23 cellular contexts compared by ENCODE assay signal in genomic region chr3:144549161-144549560, GRCh38.
DNase-seq lines count a peak whose midpoint lies in the region; ATAC-seq and TF ChIP-seq lines count a peak whose summit lies in the region.
"Had no signal": no experiment of that assay in that cellular context is flagged by ENCODE, and none has a peak within 500 bp of the region (broad histone marks: within the 10 kb centered on the region; RNA-seq: fewer than 3 reads in every experiment).

No MANE protein-coding gene starts in this region.

- H3K27me3 ChIP-seq in GM23338 (ENCODE audit: insufficient read depth) (no peaks in the 10 kb centered on the region), HUES64 (ENCODE audit: insufficient read depth, low read length) (no peaks in the 10 kb centered on the region)
- H3K27me3 ChIP-seq: ascending aorta had no signal

- H3K9me3 ChIP-seq in HUES64 (ENCODE audit: insufficient read depth, low read depth, low read length), result no peaks in the 10 kb centered on the region
- H3K9me3 ChIP-seq: ascending aorta had no signal

- H3K27ac Mint-ChIP-seq in GM23338 (peak overlapping the region; percentile 89), osteocyte (ENCODE audit: unreplicated experiment) (no peak overlapping the region)
- H3K27ac Mint-ChIP-seq: activated CD8-positive, alpha-beta T cell treated with anti-CD3 and anti-CD28 coated beads, Interleukin-2, amount 10 ng/mL, durations not matched to agents 7 days and 5 days; activated T-cell treated with anti-CD3 and anti-CD28 coated beads, Interleukin-2, amount 50 U/mL, for 24 hours; CD4-positive, alpha-beta T cell; type B pancreatic cell had no signal

- H3K4me1 ChIP-seq in GM23338 (ENCODE audit: insufficient read depth) (peaks cover 40% of the 10 kb centered on the region), HUES64 (ENCODE audit: insufficient read depth, low read length) (peaks cover 40% of the 10 kb centered on the region)
- H3K4me1 ChIP-seq: ascending aorta had no signal

- no peak overlapping the region for H3K9ac ChIP-seq in HUES64 (ENCODE audit: low read depth, low read length)

- in situ Hi-C loops in GM13977 (cut with MboI; ENCODE audit: low pct_unique_long_range_greater_than_20kb, low sequenced_read_pairs, unreplicated experiment), result no loop called here

- H3K27me3 Mint-ChIP-seq in GM23338 (ENCODE audit: insufficient read depth, low read depth, poor library complexity) (no peaks in the 10 kb centered on the region), osteocyte (ENCODE audit: unreplicated experiment) (no peaks in the 10 kb centered on the region)
- H3K27me3 Mint-ChIP-seq: activated T-cell treated with anti-CD3 and anti-CD28 coated beads, Interleukin-2, amount 50 U/mL, for 24 hours; CD4-positive, alpha-beta T cell; central memory CD8-positive, alpha-beta T cell; type B pancreatic cell had no signal

- TF ChIP-seq CTCF in GM23338 (conservative IDR thresholded peaks at IDR 0.05; ENCODE audit: low read depth in 2 of 2) (no peak), GM13977 (IDR thresholded peaks at IDR 0.05; ENCODE audit: extremely low read depth, insufficient read depth, missing control alignments) (no peak), osteocyte (IDR thresholded peaks at IDR 0.05) (no peak)

- H3K4me3 ChIP-seq in GM23338 (peak overlapping the region; percentile 8; the same call in 1 of the 2 replicates), HUES64 (ENCODE audit: low read length) (0 out of 2 replicates have a peak overlapping the region, but pooled peaks have one; percentile 19)
- H3K4me3 ChIP-seq: ascending aorta had no signal

- H3K79me2 ChIP-seq in GM23338 (replicated peaks; ENCODE audit: insufficient read depth), result no peaks in the 10 kb centered on the region

- H3K36me3 ChIP-seq in GM23338 (ENCODE audit: insufficient read depth), result no peaks in the 10 kb centered on the region
- no peaks in the 10 kb centered on the region for H3K36me3 ChIP-seq in HUES64 (ENCODE audit: insufficient read depth, low read length)
- H3K36me3 ChIP-seq: ascending aorta had no signal

- H3K9me3 Mint-ChIP-seq in GM23338 (no peaks in the 10 kb centered on the region), osteocyte (ENCODE audit: unreplicated experiment) (no peaks in the 10 kb centered on the region)
- H3K9me3 Mint-ChIP-seq: activated T-cell treated with anti-CD3 and anti-CD28 coated beads, Interleukin-2, amount 50 U/mL, for 24 hours; CD4-positive, alpha-beta T cell; central memory CD8-positive, alpha-beta T cell; type B pancreatic cell had no signal

- H3K4me3 Mint-ChIP-seq in GM23338 (peak overlapping the region; percentile 53), osteocyte (ENCODE audit: unreplicated experiment) (no peak overlapping the region)
- H3K4me3 Mint-ChIP-seq: activated CD8-positive, alpha-beta T cell treated with anti-CD3 and anti-CD28 coated beads, Interleukin-2, amount 10 ng/mL, durations not matched to agents 7 days and 5 days; activated T-cell treated with anti-CD3 and anti-CD28 coated beads, Interleukin-2, amount 50 U/mL, for 24 hours; CD4-positive, alpha-beta T cell; central memory CD8-positive, alpha-beta T cell; type B pancreatic cell had no signal

- peak; percentile 74 for DNase-seq in GM23338 (ENCODE audit: low spot score)
- DNase-seq in amniotic epithelial cell (ENCODE audit: low read depth), result peak; percentile 1
- DNase-seq in left kidney (ENCODE audit: low read depth, low spot score), result peak; percentile 75
- no peak for DNase-seq in GM13977 (ENCODE audit: low spot score)
- no peak for DNase-seq in osteocyte (ENCODE audit: extremely low spot score, unreplicated experiment)
- DNase-seq: activated CD8-positive, alpha-beta T cell treated with anti-CD3 and anti-CD28 coated beads, Interleukin-2, amount 10 ng/mL, durations not matched to agents 7 days and 5 days; activated naive CD4-positive, alpha-beta T cell treated with Interleukin-2 at 50 U/mL for 16 hours; activated T-cell treated with anti-CD3 and anti-CD28 coated beads, Interleukin-2, amount 50 U/mL, for 24 hours; CD4-positive, alpha-beta T cell; DMS153; HCEC 1CT; NCI-H1436 treated with DMSO at 0.1 percent for 48 hours; NCI-H345; retina; T1000 had no signal

- H3K27ac ChIP-seq in GM23338 (ENCODE audit: low read depth) (peak overlapping the region; percentile 53), HUES64 (ENCODE audit: low read depth, low read length) (no peak overlapping the region; the same call in 1 of the 2 replicates)
- H3K27ac ChIP-seq: ascending aorta had no signal

- ATAC-seq in GM23338 (peak; percentile 95), GM18858 (IDR thresholded peaks at IDR 0.05; ENCODE audit: unreplicated experiment) (no peak), GM21423 (IDR thresholded peaks at IDR 0.05; ENCODE audit: unreplicated experiment) (no peak)
- ATAC-seq: activated CD8-positive, alpha-beta T cell treated with anti-CD3 and anti-CD28 coated beads, Interleukin-2, amount 10 ng/mL, durations not matched to agents 7 days and 5 days; esophagus mucosa; HepG2 had no signal

- no peaks in the 10 kb centered on the region for H3F3A ChIP-seq in GM23338 (replicated peaks; ENCODE audit: low read depth)

- no peaks in the 10 kb centered on the region for H3K9me2 ChIP-seq in GM23338 (ENCODE audit: insufficient read depth)

- no peak overlapping the region for H2AFZ ChIP-seq in GM23338

- H3K4me1 Mint-ChIP-seq in GM23338 (peaks cover 35% of the 10 kb centered on the region), osteocyte (ENCODE audit: unreplicated experiment) (peaks cover 12% of the 10 kb centered on the region)
- H3K4me1 Mint-ChIP-seq: central memory CD8-positive, alpha-beta T cell had no signal

- 71% methylated on average over 1 of the region's 1 CpG for WGBS in HUES64

- H3K4me2 ChIP-seq in GM23338, result peak overlapping the region; percentile 59

- H4K20me1 ChIP-seq in GM23338 (replicated peaks; ENCODE audit: insufficient read depth), result no peaks in the 10 kb centered on the region

- H3K36me3 Mint-ChIP-seq in GM23338 (ENCODE audit: low read depth) (no peaks in the 10 kb centered on the region), osteocyte (ENCODE audit: unreplicated experiment) (no peaks in the 10 kb centered on the region)
- H3K36me3 Mint-ChIP-seq: type B pancreatic cell had no signal

TF ChIP-seq in GM23338, 12 proteins besides CTCF, POLR2A, EP300 and RAD21:
- TF ChIP-seq JUNB (IDR thresholded peaks at IDR 0.05; ENCODE audit: unreplicated experiment) (no peak), ZNF462 (CRISPR knock-in tag; IDR thresholded peaks at IDR 0.05) (peak; percentile 39; the same call in 1 of the 2 replicates)

Comparison
In these comparisons a context has a peak if more than half of its experiments do, and no peak if none do; other contexts are left out.
1. DNase-seq: peak in GM23338 (single experiment), amniotic epithelial cell (single experiment) and left kidney (single experiment); none in GM13977 (single experiment) and osteocyte (single experiment).